17 cellular contexts compared by ENCODE assay signal in genomic region chr12:10497602-10498001, GRCh38. TPM values are rescaled to one million over a fixed set of nuclear protein-coding genes. Genes with fewer than 3 reads are reported as not detected.
DNase-seq lines count a peak whose midpoint lies in the region; TF ChIP-seq lines count a peak whose summit lies in the region.
"Had no signal": no experiment of that assay in that cellular context is flagged by ENCODE, and none has a peak within 500 bp of the region (broad histone marks: within the 10 kb centered on the region; RNA-seq: fewer than 3 reads in every experiment).

No MANE protein-coding gene starts in this region.

- H3K27me3 ChIP-seq in SK-N-SH (ENCODE audit: insufficient read depth), result no peaks in the 10 kb centered on the region; the same call in 1 of the 2 replicates

- peaks cover 0 to 7% (median 7%) of the 10 kb centered on the region in 3 donors for H3K27me3 Mint-ChIP-seq in immature natural killer cell (ENCODE audit: low read depth in 3 of 3)
- H3K27me3 Mint-ChIP-seq in progenitor cell of endocrine pancreas, result no peaks in the 10 kb centered on the region

- DNase-seq in activated CD4-positive, alpha-beta T cell treated with anti-CD3 and anti-CD28 coated beads for 48 hours, result peak; percentile 47
- DNase-seq in activated CD4-positive, alpha-beta T cell treated with anti-CD3 and anti-CD28 coated beads for 4 hours, result no peak
- peak; percentile 41 for DNase-seq in activated T-cell treated with anti-CD3 and anti-CD28 coated beads, Interleukin-2, amount 50 U/mL, for 1 hour
- DNase-seq in immature natural killer cell, result peak; percentile 78 to 87 (median 86)
- peak; percentile 58 to 83 for DNase-seq in stimulated activated CD8-positive, alpha-beta memory T cell treated with anti-CD3 and anti-CD28 coated beads, Interleukin-7, amount 100 ng/mL, for 48 hours (ENCODE audit: extremely low read depth in 1 of 2, low read depth in 1 of 2)
- no peak for DNase-seq in SK-N-SH
- DNase-seq in progenitor cell of endocrine pancreas (ENCODE audit: low spot score, unreplicated experiment), result no peak
- no peak for DNase-seq in amniotic stem cell (lab: John Stamatoyannopoulos, UW)
- DNase-seq: activated CD4-positive, alpha-beta T cell treated with anti-CD3 and anti-CD28 coated beads for 1 hour; DMS 273 treated with DMSO at 0.1 percent for 48 hours; left colon; NCI-H510A treated with DMSO at 0.1 percent for 48 hours had no signal

- POLR2A ChIA-PET in SK-N-SH (lab: Yijun Ruan, JAX), result no interaction called here

- WGBS in SK-N-SH (ENCODE audit: low lambda C conversion rate), result 11% methylated on average over 2 of the region's 2 CpGs

- TF ChIP-seq RAD21 in SK-N-SH (IDR thresholded peaks at IDR 0.05; ENCODE audit: low read length), result no peak

- CTCF ChIA-PET in SK-N-SH (lab: Yijun Ruan, JAX), result no interaction called here

- H3K9me3 Mint-ChIP-seq in immature natural killer cell, result no peaks in the 10 kb centered on the region
- H3K9me3 Mint-ChIP-seq in progenitor cell of endocrine pancreas (ENCODE audit: low read depth), result peaks cover 5% of the 10 kb centered on the region

- no peaks in the 10 kb centered on the region for H3K9me3 ChIP-seq in SK-N-SH
- H3K9me3 ChIP-seq: SJSA1 had no signal

- H3K4me3 Mint-ChIP-seq in immature natural killer cell, result peak overlapping the region; percentile 59 to 80 (median 66)
- no peak overlapping the region for H3K4me3 Mint-ChIP-seq in progenitor cell of endocrine pancreas (ENCODE audit: low read depth)
- H3K4me3 Mint-ChIP-seq: neural crest cell had no signal

- H3F3A ChIP-seq in SK-N-SH (replicated peaks; ENCODE audit: insufficient read depth), result no peaks in the 10 kb centered on the region

- no peaks in the 10 kb centered on the region for H3K4me1 ChIP-seq in SK-N-SH (ENCODE audit: control insufficient read depth in 1 of 2, insufficient read depth in 2 of 2, low read depth in 1 of 2, low read length in 1 of 2)
- H3K4me1 ChIP-seq: SJSA1 had no signal

- TF ChIP-seq CTCF in SK-N-SH (IDR thresholded peaks at IDR 0.05) (no peak), progenitor cell of endocrine pancreas (IDR thresholded peaks at IDR 0.05; ENCODE audit: unreplicated experiment) (no peak)

- H3K36me3 Mint-ChIP-seq in immature natural killer cell, result no peaks in the 10 kb centered on the region
- H3K36me3 Mint-ChIP-seq in progenitor cell of endocrine pancreas (ENCODE audit: insufficient read depth), result no peaks in the 10 kb centered on the region

- no peak overlapping the region for H3K27ac ChIP-seq in SK-N-SH (ENCODE audit: low read depth in 2 of 2, low read length in 1 of 2)
- H3K27ac ChIP-seq: coronary artery, SJSA1 had no signal

- H3K79me2 ChIP-seq in SK-N-SH (ENCODE audit: insufficient read depth), result no peaks in the 10 kb centered on the region

- TF ChIP-seq EP300 in SK-N-SH (IDR thresholded peaks at IDR 0.05; ENCODE audit: borderline replicate concordance in 1 of 2, low read depth in 1 of 2, low read length in 1 of 2), result no peak

- no peak overlapping the region for H3K9ac ChIP-seq in SK-N-SH

- H3K4me2 ChIP-seq in SK-N-SH, result no peak overlapping the region

- H3K4me1 Mint-ChIP-seq in immature natural killer cell (peaks cover 32 to 50% of the 10 kb centered on the region in 2 donors), progenitor cell of endocrine pancreas (ENCODE audit: low read depth) (no peaks in the 10 kb centered on the region)
- H3K4me1 Mint-ChIP-seq: neural crest cell had no signal

- no peak overlapping the region for H2AFZ ChIP-seq in SK-N-SH (ENCODE audit: low read depth)

- H3K4me3 ChIP-seq in SK-N-SH (ENCODE audit: low read depth in 2 of 2, low read length in 1 of 2), result no peak overlapping the region
- H3K4me3 ChIP-seq: coronary artery, SJSA1 had no signal

- no peaks in the 10 kb centered on the region for H4K20me1 ChIP-seq in SK-N-SH (ENCODE audit: insufficient read depth)

- no peaks in the 10 kb centered on the region for H3K36me3 ChIP-seq in SK-N-SH (replicated peaks in 1 of 2; ENCODE audit: control insufficient read depth in 1 of 2, insufficient read depth in 2 of 2, low read length in 1 of 2)
- H3K36me3 ChIP-seq: SJSA1 had no signal

- no peaks in the 10 kb centered on the region for H3K9me2 ChIP-seq in SK-N-SH

- H3K27ac Mint-ChIP-seq in immature natural killer cell, result peak overlapping the region; percentile 80 to 98 (median 91)
- no peak overlapping the region for H3K27ac Mint-ChIP-seq in progenitor cell of endocrine pancreas

TF ChIP-seq in SK-N-SH, 30 proteins besides CTCF, POLR2A, EP300 and RAD21:
- TF ChIP-seq YY1 (IDR thresholded peaks at IDR 0.05; ENCODE audit: low read depth) (no peak), FOXJ3 (CRISPR knock-in tag; IDR thresholded peaks at IDR 0.05) (no peak), ZBTB33 (IDR thresholded peaks at IDR 0.05; ENCODE audit: borderline replicate concordance, low read depth) (no peak), JUND (IDR thresholded peaks at IDR 0.05) (no peak), TEAD4 (IDR thresholded peaks at IDR 0.05; ENCODE audit: borderline replicate concordance, insufficient read depth) (no peak), MEF2A (IDR thresholded peaks at IDR 0.05; ENCODE audit: borderline replicate concordance, low read depth) (no peak), RFX5 (IDR thresholded peaks at IDR 0.05; ENCODE audit: low read length) (no peak), NRF1 (IDR thresholded peaks at IDR 0.05; ENCODE audit: low read depth, low read length) (no peak), USF1 (IDR thresholded peaks at IDR 0.05; ENCODE audit: borderline replicate concordance, low read depth) (no peak), TAF1 (IDR thresholded peaks at IDR 0.05; ENCODE audit: borderline replicate concordance, low read depth, low read length) (no peak), POLR2AphosphoS5 (IDR thresholded peaks at IDR 0.05; ENCODE audit: low read depth, low read length) (no peak), USF2 (IDR thresholded peaks at IDR 0.05; ENCODE audit: borderline replicate concordance, low read depth, low read length) (no peak), SMC3 (IDR thresholded peaks at IDR 0.05; ENCODE audit: low read depth, low read length) (no peak), PBX3 (IDR thresholded peaks at IDR 0.05) (no peak), ELF1 (IDR thresholded peaks at IDR 0.05) (no peak)

RNA-seq across cellular contexts. Expression of gene EIF2S3B, which starts 8.1 kb away (rescaled TPM):
- polyA plus RNA-seq in immature natural killer cell, result under 1 TPM; 0.24 to 0.30 (median 0.29) TPM
- 0.07 and 0.16 TPM in 2 replicates for polyA plus RNA-seq in SK-N-SH (2012; rRNA removed)
- polyA plus RNA-seq in SK-N-SH (2012; cell fraction: cytosol; rRNA removed), result 0.51 and 1.2 TPM in 2 replicates
- 0.43 and 0.92 TPM in 2 replicates for polyA plus RNA-seq in SK-N-SH (2012; cell fraction: nucleus; rRNA removed)
- 1.8 and 2.4 TPM in 2 replicates for total RNA-seq in progenitor cell of endocrine pancreas

RNA-seq across cellular contexts. Expression of gene KLRC1, which starts 44.4 kb away (rescaled TPM):
- polyA plus RNA-seq in immature natural killer cell (100 to 1,000 TPM; 200 to 440 (median 285) TPM), SK-N-SH (2012; rRNA removed) (not detected in 2 replicates)
- not detected in 2 replicates for polyA plus RNA-seq in SK-N-SH (2012; cell fraction: cytosol; rRNA removed)
- not detected in 2 replicates for polyA plus RNA-seq in SK-N-SH (2012; cell fraction: nucleus; rRNA removed)
- total RNA-seq in progenitor cell of endocrine pancreas, result not detected in 2 replicates
- total RNA-seq: A172, MCF 10A, neural crest cell, SJSA1 had no signal

Comparison
In these comparisons a context has a peak if more than half of its experiments do, and no peak if none do; other contexts are left out.
1. DNase-seq: peak in activated CD4-positive, alpha-beta T cell treated with anti-CD3 and anti-CD28 coated beads for 48 hours (single experiment), activated T-cell treated with anti-CD3 and anti-CD28 coated beads, Interleukin-2, amount 50 U/mL, for 1 hour (single experiment), immature natural killer cell (3 of 3) and stimulated activated CD8-positive, alpha-beta memory T cell treated with anti-CD3 and anti-CD28 coated beads, Interleukin-7, amount 100 ng/mL, for 48 hours (2 of 2); none in activated CD4-positive, alpha-beta T cell treated with anti-CD3 and anti-CD28 coated beads for 4 hours (0 of 2), SK-N-SH (single experiment), progenitor cell of endocrine pancreas (single experiment) and amniotic stem cell (single experiment).
2. RNA of gene KLRC1, which starts 44.4 kb away (polyA plus RNA-seq): 200 to 440 TPM in immature natural killer cell; not detected in SK-N-SH; every median in the first group is over 100 times any median in the second.